Comparison of ENCODE assay signal across 20 cellular contexts in the genomic region with DNA sequence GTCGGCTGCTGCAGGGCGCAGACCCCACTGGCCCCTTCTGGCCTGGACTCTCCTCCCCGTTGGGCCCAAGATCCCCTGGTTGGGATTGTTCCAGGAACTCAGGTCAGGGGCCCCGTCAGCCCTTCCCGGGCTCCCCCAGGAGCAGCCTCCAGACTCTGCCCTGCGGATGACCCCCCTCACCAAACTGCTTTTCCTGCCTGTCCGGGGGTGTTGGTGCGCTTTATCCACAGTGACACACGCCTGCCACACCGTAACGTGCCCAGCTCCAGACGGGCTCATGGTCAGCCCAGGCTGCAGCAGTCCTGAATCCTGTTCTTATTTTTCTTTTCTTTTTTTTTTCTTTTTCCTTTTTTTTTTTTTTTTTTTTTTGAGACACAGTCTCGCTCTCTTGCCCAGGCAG. TPM values are rescaled to one million over a fixed set of nuclear protein-coding genes. Genes with fewer than 3 reads are reported as not detected.
DNase-seq lines count a peak whose midpoint lies in the region; ATAC-seq, FAIRE-seq and TF ChIP-seq lines count a peak whose summit lies in the region.
"Had no signal": no experiment of that assay in that cellular context is flagged by ENCODE, and none has a peak within 500 bp of the region (broad histone marks: within the 10 kb centered on the region; RNA-seq: fewer than 3 reads in every experiment).

No MANE protein-coding gene starts in this region.

- H3K27ac ChIP-seq in HepG2 (ENCODE audit: extremely low read length, insufficient read depth, low read length) (peak overlapping the region; percentile 95), right lobe of liver (no peak overlapping the region), RWPE1 (peak overlapping the region; percentile 9), neuronal stem cell (replicated peaks; ENCODE audit: low read length) (no peak overlapping the region), OCI-LY7 (ENCODE audit: low read depth, low read length, poor library complexity, severe bottlenecking) (no peak overlapping the region)

- H4K20me1 ChIP-seq in HepG2 (ENCODE audit: insufficient read depth, low read length) = no peaks in the 10 kb centered on the region
- H4K20me1 ChIP-seq in OCI-LY7 (ENCODE audit: insufficient read depth, low read length) = no peaks in the 10 kb centered on the region

- H3K9ac ChIP-seq in HepG2 (ENCODE audit: insufficient read depth, low read depth, low read length) (peak overlapping the region; percentile 80), neuronal stem cell (ENCODE audit: low read depth, low read length, poor library complexity) (no peak overlapping the region)

- POLR2A ChIA-PET in HepG2 (lab: Yijun Ruan, JAX) (interaction anchor here (0.9 to 16.1 kb wide), 7 partner anchors 8 to 47 kb away, joined by 3 to 470 read pairs (median 69); partner anchors contain the start of genes CENPX, LRRC45 and NOTUM), RWPE1 (lab: Yijun Ruan, JAX; ENCODE audit: low non-redundant PET) (no interaction called here), OCI-LY7 (lab: Charles Lee) (no interaction called here)

- no peak overlapping the region for H2BK15ac ChIP-seq in neuronal stem cell (ENCODE audit: low read length)

- H3K23ac ChIP-seq in neuronal stem cell (ENCODE audit: low read depth, low read length, poor library complexity) = no peak overlapping the region

- CTCF ChIA-PET in HepG2 (lab: Yijun Ruan, JAX; ENCODE audit: low intra/inter-chr PET ratio, low total read pairs) (interaction anchor here (1.2 kb wide), 1 partner anchor 42 kb away, joined by 4 read pairs; no protein-coding TSS in a partner anchor), RWPE1 (lab: Yijun Ruan, JAX) (interaction anchor here (0.7 kb wide), 1 partner anchor 42 kb away, joined by 3 read pairs; no protein-coding TSS in a partner anchor), OCI-LY7 (lab: Charles Lee; ENCODE audit: unreplicated experiment) (no interaction called here)

- no peak overlapping the region for H2BK120ac ChIP-seq in neuronal stem cell (ENCODE audit: low read depth, low read length)

- H3K4me2 ChIP-seq in HepG2 (ENCODE audit: low read depth, low read length) (peak overlapping the region; percentile 86), neuronal stem cell (ENCODE audit: insufficient read depth, low read length, poor library complexity, severe bottlenecking) (no peak overlapping the region), OCI-LY7 (ENCODE audit: low read length) (no peak overlapping the region)

- H3K79me1 ChIP-seq in neuronal stem cell (ENCODE audit: low read depth, low read length) = peaks cover 14% of the 10 kb centered on the region

- no peak for TF ChIP-seq POLR2A in HepG2 (IDR thresholded peaks at IDR 0.05; ENCODE audit: insufficient read depth in 1 of 2, low read depth in 2 of 2, low read length in 2 of 2)
- TF ChIP-seq POLR2A in right lobe of liver (IDR thresholded peaks at IDR 0.05) = no peak

- no peak overlapping the region for H4K8ac ChIP-seq in neuronal stem cell (ENCODE audit: low read depth, low read length)

- TF ChIP-seq CTCF in HepG2 (CRISPR knock-in tag; IDR thresholded peaks at IDR 0.05) (no peak), right lobe of liver (IDR thresholded peaks at IDR 0.05) (no peak), RWPE1 (conservative IDR thresholded peaks at IDR 0.05; ENCODE audit: low read depth) (no peak), OCI-LY7 (conservative IDR thresholded peaks at IDR 0.05; ENCODE audit: low read length) (no peak)

- H3K18ac ChIP-seq in neuronal stem cell (ENCODE audit: low read length) = peak overlapping the region; percentile 48

- H3K27me3 ChIP-seq in HepG2 (ENCODE audit: control insufficient read depth in 1 of 2, insufficient read depth in 2 of 2, low read length in 2 of 2) (no peaks in the 10 kb centered on the region), right lobe of liver (no peaks in the 10 kb centered on the region), neuronal stem cell (ENCODE audit: control insufficient read depth in 3 of 3, insufficient read depth in 3 of 3, low read depth in 1 of 3, low read length in 3 of 3) (no peaks in the 10 kb centered on the region)

- DNase-seq in HepG2 (ENCODE audit: low spot score) (no peak), right lobe of liver (no peak), RWPE1 (ENCODE audit: low spot score) (no peak), neuronal stem cell (ENCODE audit: low spot score) (no peak), NCI-H1092 (lab: John Stamatoyannopoulos, UW) (no peak), OCI-LY7 (ENCODE audit: low spot score) (no peak)
- DNase-seq: 8988T; AML-193; C1 segment of cervical spinal cord; CD4-positive, alpha-beta T cell; DMS153; DND-41; GDM1; GOT3; H9 had no signal

- FAIRE-seq in HepG2 (lab: Jason Lieb, UNC) = no peak
- FAIRE-seq: D721Med, GM12892, HTR-8/SVneo, K562 had no signal

- no peak overlapping the region for H2AK5ac ChIP-seq in neuronal stem cell (ENCODE audit: low read depth, low read length)

- no peak overlapping the region for H2BK5ac ChIP-seq in neuronal stem cell (ENCODE audit: low read length)

- H3K9me2 ChIP-seq in OCI-LY7 (ENCODE audit: insufficient read depth, low read length) = no peaks in the 10 kb centered on the region

- H3K14ac ChIP-seq in neuronal stem cell (ENCODE audit: low read length) = peak overlapping the region; percentile 8

- H3K9me3 ChIP-seq in HepG2 (ENCODE audit: low read length) (no peaks in the 10 kb centered on the region), right lobe of liver (no peaks in the 10 kb centered on the region), neuronal stem cell (replicated peaks in 1 of 2; ENCODE audit: control insufficient read depth in 2 of 2, insufficient read depth in 1 of 2, low read depth in 1 of 2, low read length in 2 of 2) (no peaks in the 10 kb centered on the region), OCI-LY7 (ENCODE audit: low read length) (no peaks in the 10 kb centered on the region)

- no peak overlapping the region for H2BK12ac ChIP-seq in neuronal stem cell (ENCODE audit: low read length)

- peaks cover 96% of the 10 kb centered on the region for H3K4me1 ChIP-seq in HepG2 (ENCODE audit: insufficient read depth, low read length)
- peaks cover 0 to 24% (median 9%) of the 10 kb centered on the region in 4 donors for H3K4me1 ChIP-seq in right lobe of liver
- H3K4me1 ChIP-seq in neuronal stem cell (ENCODE audit: control insufficient read depth in 2 of 2, insufficient read depth in 1 of 2, low read depth in 1 of 2, low read length in 2 of 2) = peaks cover 5 to 13% of the 10 kb centered on the region in 2 donors
- no peaks in the 10 kb centered on the region for H3K4me1 ChIP-seq in OCI-LY7 (ENCODE audit: insufficient read depth, low read length, poor library complexity, severe bottlenecking)

- H3K4ac ChIP-seq in neuronal stem cell (ENCODE audit: low read length) = no peak overlapping the region

- H3K79me2 ChIP-seq in HepG2 (ENCODE audit: insufficient read depth, low read length) (peaks cover 75% of the 10 kb centered on the region), OCI-LY7 (ENCODE audit: insufficient read depth, low read depth, low read length) (no peaks in the 10 kb centered on the region)

- in situ Hi-C loops in HepG2 (cut with HindIII; ENCODE audit: extremely low pct_ligation_motif_present, low pct_unique_long_range_greater_than_20kb) = no loop called here

- ATAC-seq in HepG2 (no peak), right lobe of liver (no peak), GM19463 (IDR thresholded peaks at IDR 0.05; ENCODE audit: unreplicated experiment) (no peak)
- ATAC-seq: K562 had no signal

- intact Hi-C loops in HepG2 (cut with micrococcal nuclease; ENCODE audit: unreplicated experiment) = no loop called here
- intact Hi-C loops in right lobe of liver (cut with DNase I) = no loop called here
- intact Hi-C loops in OCI-LY7 (cut with micrococcal nuclease; ENCODE audit: unreplicated experiment) = no loop called here

- H3K36me3 ChIP-seq in HepG2 (replicated peaks in 1 of 2; ENCODE audit: control insufficient read depth in 1 of 2, insufficient read depth in 2 of 2, low read length in 2 of 2) = peaks cover 8 to 12% of the 10 kb centered on the region in 2 experiments
- H3K36me3 ChIP-seq in right lobe of liver = no peaks in the 10 kb centered on the region
- peaks cover 0 to 4% of the 10 kb centered on the region in 2 donors for H3K36me3 ChIP-seq in neuronal stem cell (replicated peaks in 1 of 2; ENCODE audit: control insufficient read depth in 2 of 2, insufficient read depth in 2 of 2, low read length in 2 of 2)
- peaks cover 4% of the 10 kb centered on the region; the same call in 1 of the 2 replicates for H3K36me3 ChIP-seq in OCI-LY7 (ENCODE audit: insufficient read depth, low read length)

- peak overlapping the region in 1 of 3 experiments; percentile 61; a peak in 3 of 6 replicates for H3K4me3 ChIP-seq in HepG2 (replicated peaks in 1 of 3; ENCODE audit: insufficient read depth in 1 of 3, low read depth in 2 of 3, low read length in 3 of 3)
- no peak overlapping the region for H3K4me3 ChIP-seq in right lobe of liver
- H3K4me3 ChIP-seq in neuronal stem cell (ENCODE audit: low read length in 2 of 2) = no peak overlapping the region
- H3K4me3 ChIP-seq in OCI-LY7 (ENCODE audit: low read depth, low read length, poor library complexity, severe bottlenecking) = no peak overlapping the region
- H3K4me3 ChIP-seq: K562 had no signal

- 63% methylated on average over 10 of the region's 13 CpGs for WGBS in HepG2 (ENCODE audit: low lambda C conversion rate)
- WGBS in right lobe of liver (ENCODE audit: insufficient coverage, low coverage, low lambda C conversion rate, missing lambda C conversion rate) = 75% methylated on average over 7 of the region's 13 CpGs
- WGBS in neuronal stem cell (ENCODE audit: extremely low coverage in 2 of 2, insufficient read length in 2 of 2, insufficient replicate concordance in 1 of 2), 2 donors = no CpG with 5 or more reads among the region's 13 CpGs

- no peak for TF ChIP-seq EP300 in HepG2 (IDR thresholded peaks at IDR 0.05; ENCODE audit: low read depth in 2 of 2, low read length in 2 of 2)
- TF ChIP-seq EP300 in HepG2 (CRISPR knock-in tag; IDR thresholded peaks at IDR 0.05; ENCODE audit: borderline replicate concordance) = no peak

- no peak overlapping the region for H2AFZ ChIP-seq in HepG2 (ENCODE audit: low read length)
- no peak overlapping the region for H2AFZ ChIP-seq in neuronal stem cell (ENCODE audit: low read length)
- H2AFZ ChIP-seq in OCI-LY7 (ENCODE audit: low read length) = no peak overlapping the region

- H4K91ac ChIP-seq in neuronal stem cell (ENCODE audit: low read depth, low read length, poor library complexity) = no peak overlapping the region

- TF ChIP-seq RAD21 in HepG2 (CRISPR knock-in tag; IDR thresholded peaks at IDR 0.05) = no peak

- BruUV-seq in HepG2 (replicated peaks; lab: Mats Ljungman, UMichigan) (no TSS peak), OCI-LY7 (replicated peaks; lab: Mats Ljungman, UMichigan) (no TSS peak)

RNA-seq across cellular contexts. Expression of gene CENPX, which starts 21.0 kb away (rescaled TPM):
- total RNA-seq in HepG2 (2016; rRNA removed; fragmentation: Illumina TruSeq; extraction: Trizol) = 166 and 170 TPM in 2 replicates
- 262 and 321 TPM in 2 replicates for total RNA-seq in HepG2 (2016; cell fraction: cytosol; rRNA removed; fragmentation: Illumina TruSeq; extraction: Trizol; ENCODE audit: low read depth)
- total RNA-seq in HepG2 (2016; cell fraction: insoluble cytoplasmic fraction; rRNA removed; fragmentation: Illumina TruSeq; extraction: Trizol) = 171 and 173 TPM in 2 replicates
- total RNA-seq in HepG2 (2016; cell fraction: membrane; rRNA removed; fragmentation: Illumina TruSeq; extraction: Trizol) = 221 and 277 TPM in 2 replicates
- 85.1 and 103 TPM in 2 replicates for total RNA-seq in HepG2 (2016; cell fraction: nucleus; rRNA removed; fragmentation: Illumina TruSeq; extraction: Trizol)
- 92.7 and 96.7 TPM in 2 replicates for polyA plus RNA-seq in HepG2 (2011; rRNA removed)
- 88.8 and 138 TPM in 2 replicates for polyA plus RNA-seq in HepG2 (2011; cell fraction: cytosol; rRNA removed)
- 166 and 170 TPM in 2 replicates for polyA plus RNA-seq in HepG2 (2011; cell fraction: nucleus; rRNA removed)
- 46.3 and 61.5 TPM in 2 replicates for polyA plus RNA-seq in HepG2 (2012)
- polyA plus RNA-seq in HepG2 (2016; cell fraction: cytosol; fragmentation: Illumina TruSeq; extraction: Trizol; ENCODE audit: low read depth) = 176 and 237 TPM in 2 replicates
- polyA plus RNA-seq in HepG2 (2016; cell fraction: insoluble cytoplasmic fraction; fragmentation: Illumina TruSeq; extraction: Trizol; ENCODE audit: low read depth) = 143 and 150 TPM in 2 replicates
- polyA plus RNA-seq in HepG2 (2016; cell fraction: membrane; fragmentation: Illumina TruSeq; extraction: Trizol; ENCODE audit: low read depth) = 176 and 221 TPM in 2 replicates
- 178 and 180 TPM in 2 replicates for polyA plus RNA-seq in HepG2 (2016; cell fraction: nucleus; fragmentation: Illumina TruSeq; extraction: Trizol; ENCODE audit: insufficient read depth, low read depth)
- polyA minus RNA-seq in HepG2 (2011; rRNA and poly(A)+ RNA removed; ENCODE audit: low replicate concordance) = 32.0 and 49.8 TPM in 2 replicates
- polyA minus RNA-seq in HepG2 (2011; cell fraction: cytosol; rRNA and poly(A)+ RNA removed) = 14.8 and 16.2 TPM in 2 replicates
- 20.0 and 26.9 TPM in 2 replicates for polyA minus RNA-seq in HepG2 (2011; cell fraction: nucleus; rRNA and poly(A)+ RNA removed)
- total RNA-seq in right lobe of liver = 10 to 100 TPM; 27.3 to 81.1 (median 47.8) TPM
- 45.1 TPM for polyA plus RNA-seq in neuronal stem cell (2013, experiment 1 of 2)
- polyA plus RNA-seq in neuronal stem cell (2013, experiment 2 of 2) = 45.1 TPM
- 249 and 251 TPM in 2 replicates for total RNA-seq in OCI-LY7 (2014; rRNA removed; shearing (Covaris generic))
- total RNA-seq in OCI-LY7 (2022) = 107 and 130 TPM in 2 replicates

RNA-seq across cellular contexts. Expression of gene LRRC45, which starts 21.4 kb away (rescaled TPM):
- total RNA-seq in HepG2 (2016; rRNA removed; fragmentation: Illumina TruSeq; extraction: Trizol) (21.4 and 48.1 TPM in 2 replicates), right lobe of liver (10 to 100 TPM in 3 of 6 experiments, 1 to 10 TPM in 3; 4.9 to 15.6 (median 11.9) TPM), OCI-LY7 (2022) (40.9 and 41.2 TPM in 2 replicates)
- total RNA-seq in HepG2 (2016; cell fraction: cytosol; rRNA removed; fragmentation: Illumina TruSeq; extraction: Trizol; ENCODE audit: low read depth) = 30.2 and 31.8 TPM in 2 replicates
- total RNA-seq in HepG2 (2016; cell fraction: insoluble cytoplasmic fraction; rRNA removed; fragmentation: Illumina TruSeq; extraction: Trizol) = 20.6 and 49.6 TPM in 2 replicates
- total RNA-seq in HepG2 (2016; cell fraction: membrane; rRNA removed; fragmentation: Illumina TruSeq; extraction: Trizol) = 14.9 and 19.0 TPM in 2 replicates
- 49.7 and 54.4 TPM in 2 replicates for total RNA-seq in HepG2 (2016; cell fraction: nucleus; rRNA removed; fragmentation: Illumina TruSeq; extraction: Trizol)
- polyA plus RNA-seq in HepG2 (2011; rRNA removed) = 11.6 and 14.1 TPM in 2 replicates
- polyA plus RNA-seq in HepG2 (2011; cell fraction: cytosol; rRNA removed) = 5.5 and 10.0 TPM in 2 replicates
- polyA plus RNA-seq in HepG2 (2011; cell fraction: nucleus; rRNA removed) = 112 and 182 TPM in 2 replicates
- 7.5 and 8.8 TPM in 2 replicates for polyA plus RNA-seq in HepG2 (2012)
- 3.3 and 4.2 TPM in 2 replicates for polyA plus RNA-seq in HepG2 (2016; cell fraction: cytosol; fragmentation: Illumina TruSeq; extraction: Trizol; ENCODE audit: low read depth)
- polyA plus RNA-seq in HepG2 (2016; cell fraction: insoluble cytoplasmic fraction; fragmentation: Illumina TruSeq; extraction: Trizol; ENCODE audit: low read depth) = 19.5 and 19.7 TPM in 2 replicates
- polyA plus RNA-seq in HepG2 (2016; cell fraction: membrane; fragmentation: Illumina TruSeq; extraction: Trizol; ENCODE audit: low read depth) = 9.1 and 9.2 TPM in 2 replicates
- 129 and 136 TPM in 2 replicates for polyA plus RNA-seq in HepG2 (2016; cell fraction: nucleus; fragmentation: Illumina TruSeq; extraction: Trizol; ENCODE audit: insufficient read depth, low read depth)
- 11.1 and 15.7 TPM in 2 replicates for polyA minus RNA-seq in HepG2 (2011; rRNA and poly(A)+ RNA removed; ENCODE audit: low replicate concordance)
- polyA minus RNA-seq in HepG2 (2011; cell fraction: cytosol; rRNA and poly(A)+ RNA removed) = 6.1 and 8.2 TPM in 2 replicates
- 25.0 and 27.2 TPM in 2 replicates for polyA minus RNA-seq in HepG2 (2011; cell fraction: nucleus; rRNA and poly(A)+ RNA removed)
- polyA plus RNA-seq in neuronal stem cell (2013, experiment 1 of 2) = 13.2 TPM
- 12.5 TPM for polyA plus RNA-seq in neuronal stem cell (2013, experiment 2 of 2)
- 52.0 and 62.6 TPM in 2 replicates for total RNA-seq in OCI-LY7 (2014; rRNA removed; shearing (Covaris generic))

RNA-seq across cellular contexts. Expression of gene ASPSCR1, which starts 24.2 kb away (rescaled TPM):
- total RNA-seq in HepG2 (2016; rRNA removed; fragmentation: Illumina TruSeq; extraction: Trizol) (221 and 314 TPM in 2 replicates), right lobe of liver (10 to 100 TPM; 24.4 to 55.6 (median 32.9) TPM), OCI-LY7 (2022) (77.8 and 81.8 TPM in 2 replicates)
- 180 and 228 TPM in 2 replicates for total RNA-seq in HepG2 (2016; cell fraction: cytosol; rRNA removed; fragmentation: Illumina TruSeq; extraction: Trizol; ENCODE audit: low read depth)
- 219 and 327 TPM in 2 replicates for total RNA-seq in HepG2 (2016; cell fraction: insoluble cytoplasmic fraction; rRNA removed; fragmentation: Illumina TruSeq; extraction: Trizol)
- 207 and 283 TPM in 2 replicates for total RNA-seq in HepG2 (2016; cell fraction: membrane; rRNA removed; fragmentation: Illumina TruSeq; extraction: Trizol)
- total RNA-seq in HepG2 (2016; cell fraction: nucleus; rRNA removed; fragmentation: Illumina TruSeq; extraction: Trizol) = 184 and 224 TPM in 2 replicates
- 257 and 274 TPM in 2 replicates for polyA plus RNA-seq in HepG2 (2011; rRNA removed)
- polyA plus RNA-seq in HepG2 (2011; cell fraction: cytosol; rRNA removed) = 164 and 428 TPM in 2 replicates
- polyA plus RNA-seq in HepG2 (2011; cell fraction: nucleus; rRNA removed) = 988 and 1,754 TPM in 2 replicates
- 102 and 190 TPM in 2 replicates for polyA plus RNA-seq in HepG2 (2012)
- 154 and 193 TPM in 2 replicates for polyA plus RNA-seq in HepG2 (2016; cell fraction: cytosol; fragmentation: Illumina TruSeq; extraction: Trizol; ENCODE audit: low read depth)
- polyA plus RNA-seq in HepG2 (2016; cell fraction: insoluble cytoplasmic fraction; fragmentation: Illumina TruSeq; extraction: Trizol; ENCODE audit: low read depth) = 188 and 212 TPM in 2 replicates
- 186 and 218 TPM in 2 replicates for polyA plus RNA-seq in HepG2 (2016; cell fraction: membrane; fragmentation: Illumina TruSeq; extraction: Trizol; ENCODE audit: low read depth)
- polyA plus RNA-seq in HepG2 (2016; cell fraction: nucleus; fragmentation: Illumina TruSeq; extraction: Trizol; ENCODE audit: insufficient read depth, low read depth) = 413 and 420 TPM in 2 replicates
- polyA minus RNA-seq in HepG2 (2011; rRNA and poly(A)+ RNA removed; ENCODE audit: low replicate concordance) = 26.8 and 276 TPM in 2 replicates
- 97.1 and 133 TPM in 2 replicates for polyA minus RNA-seq in HepG2 (2011; cell fraction: cytosol; rRNA and poly(A)+ RNA removed)
- polyA minus RNA-seq in HepG2 (2011; cell fraction: nucleus; rRNA and poly(A)+ RNA removed) = 107 and 152 TPM in 2 replicates
- polyA plus RNA-seq in neuronal stem cell (2013, experiment 1 of 2) = 21.8 TPM
- polyA plus RNA-seq in neuronal stem cell (2013, experiment 2 of 2) = 24.2 TPM
- total RNA-seq in OCI-LY7 (2014; rRNA removed; shearing (Covaris generic)) = 66.7 and 89.1 TPM in 2 replicates

RNA-seq across cellular contexts. Expression of gene RAC3, which starts 29.8 kb away (rescaled TPM):
- 4.0 and 10.5 TPM in 2 replicates for total RNA-seq in HepG2 (2016; rRNA removed; fragmentation: Illumina TruSeq; extraction: Trizol)
- 6.8 and 9.8 TPM in 2 replicates for total RNA-seq in HepG2 (2016; cell fraction: cytosol; rRNA removed; fragmentation: Illumina TruSeq; extraction: Trizol; ENCODE audit: low read depth)
- 3.9 and 12.6 TPM in 2 replicates for total RNA-seq in HepG2 (2016; cell fraction: insoluble cytoplasmic fraction; rRNA removed; fragmentation: Illumina TruSeq; extraction: Trizol)
- total RNA-seq in HepG2 (2016; cell fraction: membrane; rRNA removed; fragmentation: Illumina TruSeq; extraction: Trizol) = 7.3 and 10.1 TPM in 2 replicates
- total RNA-seq in HepG2 (2016; cell fraction: nucleus; rRNA removed; fragmentation: Illumina TruSeq; extraction: Trizol) = 11.7 and 12.9 TPM in 2 replicates
- 21.3 and 24.1 TPM in 2 replicates for polyA plus RNA-seq in HepG2 (2011; rRNA removed)
- polyA plus RNA-seq in HepG2 (2011; cell fraction: cytosol; rRNA removed) = 12.8 and 16.7 TPM in 2 replicates
- 111 and 165 TPM in 2 replicates for polyA plus RNA-seq in HepG2 (2011; cell fraction: nucleus; rRNA removed)
- polyA plus RNA-seq in HepG2 (2012) = 6.3 and 10.6 TPM in 2 replicates
- polyA plus RNA-seq in HepG2 (2016; cell fraction: cytosol; fragmentation: Illumina TruSeq; extraction: Trizol; ENCODE audit: low read depth) = 10.4 and 12.0 TPM in 2 replicates
- 6.0 and 7.2 TPM in 2 replicates for polyA plus RNA-seq in HepG2 (2016; cell fraction: insoluble cytoplasmic fraction; fragmentation: Illumina TruSeq; extraction: Trizol; ENCODE audit: low read depth)
- 8.8 and 10.0 TPM in 2 replicates for polyA plus RNA-seq in HepG2 (2016; cell fraction: membrane; fragmentation: Illumina TruSeq; extraction: Trizol; ENCODE audit: low read depth)
- polyA plus RNA-seq in HepG2 (2016; cell fraction: nucleus; fragmentation: Illumina TruSeq; extraction: Trizol; ENCODE audit: insufficient read depth, low read depth) = 45.9 and 51.6 TPM in 2 replicates
- polyA minus RNA-seq in HepG2 (2011; rRNA and poly(A)+ RNA removed; ENCODE audit: low replicate concordance) = 12.6 and 13.2 TPM in 2 replicates
- 3.0 and 3.6 TPM in 2 replicates for polyA minus RNA-seq in HepG2 (2011; cell fraction: cytosol; rRNA and poly(A)+ RNA removed)
- polyA minus RNA-seq in HepG2 (2011; cell fraction: nucleus; rRNA and poly(A)+ RNA removed) = 6.7 and 7.6 TPM in 2 replicates
- 1 to 10 TPM; 3.4 to 9.0 (median 5.4) TPM for total RNA-seq in right lobe of liver
- polyA plus RNA-seq in neuronal stem cell (2013, experiment 1 of 2) = 61.3 TPM
- polyA plus RNA-seq in neuronal stem cell (2013, experiment 2 of 2) = 55.7 TPM
- total RNA-seq in OCI-LY7 (2014; rRNA removed; shearing (Covaris generic)) = 15.7 and 24.4 TPM in 2 replicates
- 15.1 and 16.4 TPM in 2 replicates for total RNA-seq in OCI-LY7 (2022)

RNA-seq across cellular contexts. Expression of gene DCXR, which starts 35.8 kb away (rescaled TPM):
- 286 and 311 TPM in 2 replicates for total RNA-seq in HepG2 (2016; rRNA removed; fragmentation: Illumina TruSeq; extraction: Trizol)
- total RNA-seq in HepG2 (2016; cell fraction: cytosol; rRNA removed; fragmentation: Illumina TruSeq; extraction: Trizol; ENCODE audit: low read depth) = 275 and 353 TPM in 2 replicates
- 302 and 321 TPM in 2 replicates for total RNA-seq in HepG2 (2016; cell fraction: insoluble cytoplasmic fraction; rRNA removed; fragmentation: Illumina TruSeq; extraction: Trizol)
- total RNA-seq in HepG2 (2016; cell fraction: membrane; rRNA removed; fragmentation: Illumina TruSeq; extraction: Trizol) = 228 and 297 TPM in 2 replicates
- 132 and 152 TPM in 2 replicates for total RNA-seq in HepG2 (2016; cell fraction: nucleus; rRNA removed; fragmentation: Illumina TruSeq; extraction: Trizol)
- polyA plus RNA-seq in HepG2 (2011; rRNA removed) = 287 and 290 TPM in 2 replicates
- polyA plus RNA-seq in HepG2 (2011; cell fraction: cytosol; rRNA removed) = 253 and 424 TPM in 2 replicates
- 645 and 737 TPM in 2 replicates for polyA plus RNA-seq in HepG2 (2011; cell fraction: nucleus; rRNA removed)
- 190 and 266 TPM in 2 replicates for polyA plus RNA-seq in HepG2 (2012)
- polyA plus RNA-seq in HepG2 (2016; cell fraction: cytosol; fragmentation: Illumina TruSeq; extraction: Trizol; ENCODE audit: low read depth) = 398 and 426 TPM in 2 replicates
- 296 and 330 TPM in 2 replicates for polyA plus RNA-seq in HepG2 (2016; cell fraction: insoluble cytoplasmic fraction; fragmentation: Illumina TruSeq; extraction: Trizol; ENCODE audit: low read depth)
- 308 and 335 TPM in 2 replicates for polyA plus RNA-seq in HepG2 (2016; cell fraction: membrane; fragmentation: Illumina TruSeq; extraction: Trizol; ENCODE audit: low read depth)
- polyA plus RNA-seq in HepG2 (2016; cell fraction: nucleus; fragmentation: Illumina TruSeq; extraction: Trizol; ENCODE audit: insufficient read depth, low read depth) = 280 and 299 TPM in 2 replicates
- 73.9 and 172 TPM in 2 replicates for polyA minus RNA-seq in HepG2 (2011; rRNA and poly(A)+ RNA removed; ENCODE audit: low replicate concordance)
- 52.1 and 74.6 TPM in 2 replicates for polyA minus RNA-seq in HepG2 (2011; cell fraction: cytosol; rRNA and poly(A)+ RNA removed)
- polyA minus RNA-seq in HepG2 (2011; cell fraction: nucleus; rRNA and poly(A)+ RNA removed) = 61.5 and 67.5 TPM in 2 replicates
- 1,000 to 10,000 TPM in 2 of 6 experiments, 100 to 1,000 TPM in 4; 389 to 1,607 (median 735) TPM for total RNA-seq in right lobe of liver
- 72.9 TPM for polyA plus RNA-seq in neuronal stem cell (2013, experiment 1 of 2)
- polyA plus RNA-seq in neuronal stem cell (2013, experiment 2 of 2) = 72.2 TPM
- total RNA-seq in OCI-LY7 (2014; rRNA removed; shearing (Covaris generic)) = 138 and 147 TPM in 2 replicates
- total RNA-seq in OCI-LY7 (2022) = 132 and 138 TPM in 2 replicates

Comparison
In these comparisons a context has a peak if more than half of its experiments do, and no peak if none do; other contexts are left out.
1. H3K27ac ChIP-seq: peak in HepG2 (single experiment) and RWPE1 (single experiment); none in right lobe of liver (0 of 3), neuronal stem cell (single experiment) and OCI-LY7 (single experiment).